1 cellular context compared by ENCODE assay signal in the genomic region with DNA sequence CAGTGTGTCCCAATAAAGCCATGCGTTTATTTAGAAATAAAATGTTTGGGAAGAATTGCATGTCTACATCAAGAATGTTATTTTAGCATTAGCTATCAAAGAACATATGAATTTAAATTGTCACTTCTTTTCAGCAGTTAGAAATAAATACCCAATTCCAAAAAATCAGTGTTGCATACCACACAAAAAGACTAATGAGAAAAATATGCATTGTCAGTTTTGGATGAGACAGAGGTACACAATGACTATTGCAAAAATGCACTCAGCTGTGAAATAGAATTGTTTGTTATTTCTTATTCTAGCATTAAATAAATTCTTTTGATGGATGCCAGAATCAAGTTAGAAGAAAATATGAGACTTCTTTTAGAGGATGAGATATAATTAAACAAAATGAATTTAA.
A peak's percentile ranks its signal among the peaks of the same experiment; 100 is the strongest.
TF ChIP-seq lines count a peak whose summit lies in the region.

No MANE protein-coding gene starts in this region.

TF ChIP-seq in Ishikawa, 13 proteins besides CTCF, POLR2A, EP300 and RAD21 (continued from another document):
- TF ChIP-seq USF1 (IDR thresholded peaks at IDR 0.05): no peak
- no peak for TF ChIP-seq ZBTB7A (IDR thresholded peaks at IDR 0.05; ENCODE audit: low read depth)
- TF ChIP-seq TCF12 (IDR thresholded peaks at IDR 0.05; ENCODE audit: low read depth): peak; percentile 86
- TF ChIP-seq CREB1 (IDR thresholded peaks at IDR 0.05; ENCODE audit: low read depth): no peak
